ENCODE assay signal across 2 cellular contexts in genomic region chr1:45384213-45384612, GRCh38. TPM values are rescaled to one million over a fixed set of nuclear protein-coding genes. Genes with fewer than 3 reads are reported as not detected.
"Had no signal": no experiment of that assay in that cellular context is flagged by ENCODE, and none has a peak within 500 bp of the region (broad histone marks: within the 10 kb centered on the region; RNA-seq: fewer than 3 reads in every experiment).

No MANE protein-coding gene starts in this region.

RNA-seq across cellular contexts. Expression of gene HPDL, which starts 57.5 kb away (rescaled TPM):
- total RNA-seq: HepG2, HT1080 had no signal
- polyA plus RNA-seq: HepG2 had no signal
